Comparison of ENCODE assay signal across 27 cellular contexts in the genomic region with DNA sequence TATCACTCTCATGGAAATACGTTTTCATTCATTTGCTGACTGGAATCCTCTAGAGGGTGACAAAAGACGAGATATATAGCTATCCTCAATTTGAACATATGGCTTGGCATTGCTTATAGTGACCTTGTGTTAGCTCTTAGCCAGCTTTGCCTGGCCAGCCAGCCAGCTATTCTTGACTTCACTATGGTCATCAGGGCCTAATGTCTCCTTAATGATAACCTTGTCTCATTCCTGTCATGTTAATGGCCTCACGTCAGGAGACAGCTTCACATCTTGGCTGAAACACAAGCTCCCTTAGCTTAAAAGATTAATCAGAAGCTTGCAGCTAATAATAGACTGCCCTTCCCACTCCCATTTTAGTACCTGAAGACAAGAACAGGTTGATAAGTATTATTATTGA.
DNase-seq lines count a peak whose midpoint lies in the region; ATAC-seq and TF ChIP-seq lines count a peak whose summit lies in the region.
"Had no signal": no experiment of that assay in that cellular context is flagged by ENCODE, and none has a peak within 500 bp of the region (broad histone marks: within the 10 kb centered on the region; RNA-seq: fewer than 3 reads in every experiment).

No MANE protein-coding gene starts in this region.

- ATAC-seq in GM21529 (IDR thresholded peaks at IDR 0.05; ENCODE audit: unreplicated experiment) (no peak), GM21825 (IDR thresholded peaks at IDR 0.05; ENCODE audit: unreplicated experiment) (no peak)
- ATAC-seq: activated T-cell treated with anti-CD3 and anti-CD28 coated beads, Interleukin-2, amount 50 U/mL, for 72 hours; esophagus mucosa; HepG2 had no signal

- H3K36me3 Mint-ChIP-seq in endodermal cell (ENCODE audit: low read depth) = no peaks in the 10 kb centered on the region

- no peak overlapping the region for H3K4me3 ChIP-seq in endodermal cell (ENCODE audit: low read length)
- H3K4me3 ChIP-seq in mesenchymal stem cell (ENCODE audit: insufficient read depth in 1 of 2, low read depth in 1 of 2, low read length in 2 of 2) = no peak overlapping the region
- H3K4me3 ChIP-seq: breast epithelium, prostate gland, thoracic aorta had no signal

- H3K9me3 ChIP-seq in endodermal cell (ENCODE audit: control insufficient read depth, low read length) (no peaks in the 10 kb centered on the region), mesenchymal stem cell (ENCODE audit: control insufficient read depth, low read length) (no peaks in the 10 kb centered on the region)
- H3K9me3 ChIP-seq: breast epithelium, prostate gland, thoracic aorta had no signal

- no peak overlapping the region for H3K4me2 ChIP-seq in mesenchymal stem cell (ENCODE audit: low read length, poor library complexity, severe bottlenecking)

- no peak overlapping the region for H3K27ac Mint-ChIP-seq in endodermal cell
- H3K27ac Mint-ChIP-seq: activated CD4-positive, alpha-beta T cell treated with anti-CD3 and anti-CD28 coated beads, Interleukin-2, amount 10 ng/mL, durations not matched to agents 24 days and 14 days; activated naive CD4-positive, alpha-beta T cell treated with anti-CD3 and anti-CD28 coated beads for 36 hours; activated T-cell treated with anti-CD3 and anti-CD28 coated beads, Interleukin-2, amount 50 U/mL, for 72 hours; stimulated activated naive CD8-positive, alpha-beta T cell treated with anti-CD3 and anti-CD28 coated beads, Interleukin-15, Interleukin-2, amounts not matched to agents 100 ng/mL and 50 ng/mL, for 24 hours had no signal

- H3K79me1 ChIP-seq in mesenchymal stem cell (replicated peaks; ENCODE audit: low read length, poor library complexity, severe bottlenecking) = no peaks in the 10 kb centered on the region

- H3K36me3 ChIP-seq in endodermal cell (ENCODE audit: control insufficient read depth, insufficient read depth, low read length) (no peaks in the 10 kb centered on the region), mesenchymal stem cell (ENCODE audit: control insufficient read depth in 1 of 2, insufficient read depth in 2 of 2, low read depth in 1 of 2, low read length in 2 of 2) (no peaks in the 10 kb centered on the region)
- H3K36me3 ChIP-seq: breast epithelium, prostate gland, thoracic aorta had no signal

- no peak overlapping the region for H4K91ac ChIP-seq in mesenchymal stem cell (ENCODE audit: low read length)

- H4K8ac ChIP-seq in mesenchymal stem cell (ENCODE audit: low read length) = peak overlapping the region; percentile 55

- no peak overlapping the region for H3K9ac ChIP-seq in endodermal cell (ENCODE audit: extremely low read depth, low read length, poor library complexity, severe bottlenecking)
- H3K9ac ChIP-seq in mesenchymal stem cell (ENCODE audit: low read length) = no peak overlapping the region

- H3K4me1 Mint-ChIP-seq in endodermal cell = no peaks in the 10 kb centered on the region
- H3K4me1 Mint-ChIP-seq: activated CD4-positive, alpha-beta T cell treated with anti-CD3 and anti-CD28 coated beads, Interleukin-2, amount 10 ng/mL, durations not matched to agents 24 days and 14 days had no signal

- H2BK120ac ChIP-seq in mesenchymal stem cell (ENCODE audit: low read depth, low read length) = no peak overlapping the region

- H3K27me3 ChIP-seq in endodermal cell (ENCODE audit: control insufficient read depth, insufficient read depth, low read length, poor library complexity, severe bottlenecking) (no peaks in the 10 kb centered on the region), mesenchymal stem cell (ENCODE audit: control insufficient read depth in 1 of 2, insufficient read depth in 1 of 2, low read length in 2 of 2) (no peaks in the 10 kb centered on the region)
- H3K27me3 ChIP-seq: breast epithelium had no signal

- no peak overlapping the region for H2BK12ac ChIP-seq in mesenchymal stem cell (ENCODE audit: low read length in 2 of 2)

- H2BK5ac ChIP-seq in mesenchymal stem cell (ENCODE audit: low read depth, low read length, poor library complexity, severe bottlenecking) = no peak overlapping the region

- no peak overlapping the region for H3K14ac ChIP-seq in mesenchymal stem cell (ENCODE audit: low read length in 2 of 2)

- DNase-seq in DMS53 (lab: John Stamatoyannopoulos, UW) = peak; percentile 3
- no peak for DNase-seq in DMS53 treated with DMSO at 0.1 percent for 48 hours (lab: John Stamatoyannopoulos, UW; ENCODE audit: unreplicated experiment)
- peak; percentile 8 to 54 for DNase-seq in NCI-H524 (lab: John Stamatoyannopoulos, UW)
- no peak for DNase-seq in endodermal cell
- no peak for DNase-seq in mesenchymal stem cell
- DNase-seq in activated naive CD4-positive, alpha-beta T cell (lab: John Stamatoyannopoulos, UW) = no peak
- DNase-seq: 8988T; activated CD4-positive, alpha-beta T cell treated with anti-CD3 and anti-CD28 coated beads, Interleukin-2, amount 10 ng/mL, durations not matched to agents 24 days and 14 days; activated naive CD4-positive, alpha-beta T cell treated with anti-CD3 and anti-CD28 coated beads for 36 hours; activated T-cell treated with anti-CD3 and anti-CD28 coated beads, Interleukin-2, amount 50 U/mL, for 72 hours; amygdala; cortex of kidney; hippocampal formation; Kasumi-1; NCI-H187; NCI-H2171; NCI-H774; T-helper 9 cell had no signal

- no peak overlapping the region for H2AK5ac ChIP-seq in mesenchymal stem cell (ENCODE audit: low read length, severe bottlenecking)

- H3K9me3 Mint-ChIP-seq in endodermal cell = no peaks in the 10 kb centered on the region
- H3K9me3 Mint-ChIP-seq: activated CD4-positive, alpha-beta T cell treated with anti-CD3 and anti-CD28 coated beads, Interleukin-2, amount 10 ng/mL, durations not matched to agents 24 days and 14 days had no signal

- H3K4me3 Mint-ChIP-seq in endodermal cell = no peak overlapping the region
- H3K4me3 Mint-ChIP-seq: activated CD4-positive, alpha-beta T cell treated with anti-CD3 and anti-CD28 coated beads, Interleukin-2, amount 10 ng/mL, durations not matched to agents 24 days and 14 days; activated naive CD4-positive, alpha-beta T cell treated with anti-CD3 and anti-CD28 coated beads for 36 hours; activated T-cell treated with anti-CD3 and anti-CD28 coated beads, Interleukin-2, amount 50 U/mL, for 72 hours; stimulated activated naive CD8-positive, alpha-beta T cell treated with anti-CD3 and anti-CD28 coated beads, Interleukin-15, Interleukin-2, amounts not matched to agents 100 ng/mL and 50 ng/mL, for 24 hours had no signal

- H3K4ac ChIP-seq in mesenchymal stem cell (ENCODE audit: low read depth in 1 of 2, low read length in 2 of 2) = no peak overlapping the region

- peak; percentile 35 for TF ChIP-seq CTCF in endodermal cell (conservative IDR thresholded peaks at IDR 0.05)

- no peaks in the 10 kb centered on the region for H3K27me3 Mint-ChIP-seq in endodermal cell (ENCODE audit: insufficient read depth)
- H3K27me3 Mint-ChIP-seq: activated CD4-positive, alpha-beta T cell treated with anti-CD3 and anti-CD28 coated beads, Interleukin-2, amount 10 ng/mL, durations not matched to agents 24 days and 14 days; stimulated activated naive CD8-positive, alpha-beta T cell treated with anti-CD3 and anti-CD28 coated beads, Interleukin-15, Interleukin-2, amounts not matched to agents 100 ng/mL and 50 ng/mL, for 24 hours had no signal

- no peak overlapping the region for H2AFZ ChIP-seq in mesenchymal stem cell (ENCODE audit: low read depth, low read length)

- H3K27ac ChIP-seq in endodermal cell (ENCODE audit: low read depth, low read length) (no peak overlapping the region), mesenchymal stem cell (ENCODE audit: low read length, poor library complexity, severe bottlenecking) (no peak overlapping the region)
- H3K27ac ChIP-seq: breast epithelium, prostate gland, thoracic aorta, VCaP had no signal

- H3K4me1 ChIP-seq in endodermal cell (ENCODE audit: control insufficient read depth, insufficient read depth, low read length) = no peaks in the 10 kb centered on the region
- no peaks in the 10 kb centered on the region for H3K4me1 ChIP-seq in mesenchymal stem cell (ENCODE audit: control insufficient read depth, insufficient read depth, low read depth, low read length)
- H3K4me1 ChIP-seq: breast epithelium, prostate gland had no signal

- H2BK15ac ChIP-seq in mesenchymal stem cell (ENCODE audit: low read depth, poor library complexity, severe bottlenecking) = no peak overlapping the region

- WGBS in endodermal cell (ENCODE audit: insufficient coverage in 1 of 2, insufficient read length in 1 of 2), 2 experiments = 80% methylated on average over 3 of the region's 3 CpGs
- 89% methylated on average over 3 of the region's 3 CpGs for WGBS in mesenchymal stem cell

- H3K18ac ChIP-seq in mesenchymal stem cell (ENCODE audit: low read depth in 1 of 2, low read length in 2 of 2) = no peak overlapping the region

- H3K23ac ChIP-seq in mesenchymal stem cell (ENCODE audit: low read length in 2 of 2) = no peak overlapping the region

Comparison
In these comparisons a context has a peak if more than half of its experiments do, and no peak if none do; other contexts are left out.
1. DNase-seq: peak in DMS53 (single experiment) and NCI-H524 (2 of 2); none in DMS53 treated with DMSO at 0.1 percent for 48 hours (single experiment), endodermal cell (single experiment), mesenchymal stem cell (single experiment) and activated naive CD4-positive, alpha-beta T cell (0 of 4).